In genomic region chr12:54958048-54958658, GRCh38 we compare ENCODE assay signal across 8 cellular contexts. TPM values are rescaled to one million over a fixed set of nuclear protein-coding genes. Genes with fewer than 3 reads are reported as not detected.
A peak's percentile ranks its signal among the peaks of the same experiment; 100 is the strongest.
DNase-seq lines count a peak whose midpoint lies in the region; ATAC-seq and TF ChIP-seq lines count a peak whose summit lies in the region.

No MANE protein-coding gene starts in this region.

- H3K27me3 Mint-ChIP-seq in activated naive CD8-positive, alpha-beta T cell treated with anti-CD3 and anti-CD28 coated beads, Interleukin-2, amount 50 U/mL, for 24 hours, result no peaks in the 10 kb centered on the region

- H3K9me3 Mint-ChIP-seq in activated naive CD8-positive, alpha-beta T cell treated with anti-CD3 and anti-CD28 coated beads, Interleukin-2, amount 50 U/mL, for 24 hours, result peaks cover 12% of the 10 kb centered on the region

- H3K27me3 ChIP-seq in Panc1 (ENCODE audit: control insufficient read depth, insufficient read depth, low read length) (peaks cover 14% of the 10 kb centered on the region), cardiac muscle cell (no peaks in the 10 kb centered on the region)

- H3K4me1 ChIP-seq in Panc1 (ENCODE audit: control insufficient read depth, insufficient read depth, low read length) (no peaks in the 10 kb centered on the region), cardiac muscle cell (ENCODE audit: low read depth) (no peaks in the 10 kb centered on the region)

- H3K4me3 Mint-ChIP-seq in activated naive CD8-positive, alpha-beta T cell treated with anti-CD3 and anti-CD28 coated beads, Interleukin-2, amount 50 U/mL, for 24 hours, result peak overlapping the region; percentile 48

- H3K4me1 Mint-ChIP-seq in activated naive CD8-positive, alpha-beta T cell treated with anti-CD3 and anti-CD28 coated beads, Interleukin-2, amount 50 U/mL, for 24 hours, result peaks cover 90% of the 10 kb centered on the region

- peak; percentile 49 for DNase-seq in stimulated activated CD4-positive, alpha-beta T cell treated with anti-CD3 and anti-CD28 coated beads, Interleukin-15, amount 100 ng/mL, for 24 hours
- no peak for DNase-seq in stimulated activated CD4-positive, alpha-beta T cell treated with anti-CD3 and anti-CD28 coated beads, Interleukin-12 subunit alpha, Interleukin-12 subunit beta, amount 100 ng/mL, for 4 hours
- DNase-seq in KBM-7 (peak; percentile 76), Panc1 (ENCODE audit: low read depth, low spot score) (peak; percentile 64), cardiac muscle cell (ENCODE audit: low read depth in 1 of 2, low spot score in 1 of 2) (peak; percentile 72 to 83), putamen (ENCODE audit: low spot score) (peak; percentile 66)
- DNase-seq in activated naive CD8-positive, alpha-beta T cell treated with anti-CD3 and anti-CD28 coated beads, Interleukin-2, amount 50 U/mL, for 24 hours, result peak; percentile 42

- intact Hi-C loops in Panc1 (cut with micrococcal nuclease; ENCODE audit: unreplicated experiment), result loop anchor here (1.0 to 5.0 kb wide), 3 partner anchors 106 to 257 kb away; partner anchors contain the start of gene MUCL1

- peaks cover 91% of the 10 kb centered on the region for H3K36me3 Mint-ChIP-seq in activated naive CD8-positive, alpha-beta T cell treated with anti-CD3 and anti-CD28 coated beads, Interleukin-2, amount 50 U/mL, for 24 hours (ENCODE audit: low read depth)

- H3K4me3 ChIP-seq in Panc1 (ENCODE audit: low read depth in 2 of 2, low read length in 2 of 2) (no peak overlapping the region), cardiac muscle cell (no peak overlapping the region)

- TF ChIP-seq CTCF in Panc1 (IDR thresholded peaks at IDR 0.05) (peak; percentile 64; the same call in 1 of the 2 replicates), cardiac muscle cell (IDR thresholded peaks at IDR 0.05; ENCODE audit: low read depth, low read length) (peak; percentile 65)

- CTCF ChIA-PET in Panc1 (lab: Charles Lee), result interaction anchor here (0.6 kb wide), 1 partner anchor 362 kb away, joined by 3 read pairs; no protein-coding TSS in a partner anchor

- no peaks in the 10 kb centered on the region for H3K9me3 ChIP-seq in Panc1 (ENCODE audit: control insufficient read depth, insufficient read depth, low read depth, low read length)
- no peaks in the 10 kb centered on the region for H3K9me3 ChIP-seq in cardiac muscle cell (ENCODE audit: low read depth)

- POLR2A ChIA-PET in Panc1 (lab: Charles Lee), result no interaction called here

- BruUV-seq in Panc1 (replicated peaks; lab: Mats Ljungman, UMichigan), result no TSS peak

- ATAC-seq in Panc1 (no peak), GM21447 (IDR thresholded peaks at IDR 0.05; ENCODE audit: unreplicated experiment) (no peak)
- no peak for ATAC-seq in activated naive CD8-positive, alpha-beta T cell treated with anti-CD3 and anti-CD28 coated beads, Interleukin-2, amount 50 U/mL, for 24 hours

- H3K27ac Mint-ChIP-seq in activated naive CD8-positive, alpha-beta T cell treated with anti-CD3 and anti-CD28 coated beads, Interleukin-2, amount 50 U/mL, for 24 hours, result peak overlapping the region; percentile 95

- H3K27ac ChIP-seq in Panc1 (ENCODE audit: low read length) (no peak overlapping the region), cardiac muscle cell (no peak overlapping the region)

- in situ Hi-C loops in KBM-7 (cut with MboI; ENCODE audit: low pct_unique_long_range_greater_than_20kb, low sequenced_read_pairs), result no loop called here
- in situ Hi-C loops in Panc1 (cut with HindIII; ENCODE audit: low pct_unique_long_range_greater_than_20kb, low sequenced_read_pairs), result no loop called here

- no peaks in the 10 kb centered on the region for H3K36me3 ChIP-seq in Panc1 (ENCODE audit: control insufficient read depth, insufficient read depth, low read length)
- H3K36me3 ChIP-seq in cardiac muscle cell, result no peaks in the 10 kb centered on the region

RNA-seq across cellular contexts. Expression of gene TESPA1, which starts 26.4 kb away (rescaled TPM):
- total RNA-seq in Panc1 (2021; ENCODE audit: unreplicated experiment) (0.51 TPM), cardiac muscle cell (not detected in 2 replicates)
- polyA plus RNA-seq in Panc1 (2012; ENCODE audit: insufficient read length), result not detected
- polyA plus RNA-seq in cardiac muscle cell, result not detected in 2 replicates
